Comparison of ENCODE assay signal across 16 cellular contexts in the genomic region with DNA sequence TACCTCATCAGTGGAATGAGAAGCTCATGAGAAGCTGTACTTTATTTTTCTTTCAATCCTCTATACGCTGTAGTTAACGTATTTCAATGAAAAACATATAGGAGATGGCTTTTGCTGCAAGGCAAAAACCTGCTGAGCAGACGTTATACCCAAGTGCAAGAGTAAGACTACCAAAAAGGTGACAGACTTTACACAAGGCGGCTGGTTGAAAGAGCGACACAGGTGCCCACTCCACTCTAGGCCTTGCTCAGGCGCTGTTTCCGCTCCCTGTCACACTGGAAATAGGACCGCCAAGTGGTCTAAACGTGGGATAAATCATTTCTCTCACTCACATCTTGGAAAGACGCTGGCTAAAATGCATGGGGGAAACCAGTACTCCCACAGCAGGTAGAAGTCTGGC. TPM values are rescaled to one million over a fixed set of nuclear protein-coding genes. Genes with fewer than 3 reads are reported as not detected.
DNase-seq lines count a peak whose midpoint lies in the region; ATAC-seq, FAIRE-seq and TF ChIP-seq lines count a peak whose summit lies in the region.
"Had no signal": no experiment of that assay in that cellular context is flagged by ENCODE, and none has a peak within 500 bp of the region (broad histone marks: within the 10 kb centered on the region; RNA-seq: fewer than 3 reads in every experiment).

No MANE protein-coding gene starts in this region.

- H4K20me1 ChIP-seq in BLaER1 treated with 17β-estradiol and CSF1 and Interleukin-3, amounts not matched to agents 10 nM and 100 nM: peaks cover 38 to 78% (median 60%) of the 10 kb centered on the region in 11 experiments; a peak in 17 of 22 replicates

- H3K4me1 ChIP-seq in A549 (peaks cover 34% of the 10 kb centered on the region), psoas muscle (peaks cover 44% of the 10 kb centered on the region)
- peaks cover 81 to 94% (median 89%) of the 10 kb centered on the region in 10 experiments for H3K4me1 ChIP-seq in BLaER1 treated with 17β-estradiol and CSF1 and Interleukin-3, amounts not matched to agents 10 nM and 100 nM

- intact Hi-C loops in activated CD4-positive, alpha-beta memory T cell treated with anti-CD3 and anti-CD28 coated beads for 36 hours (cut with micrococcal nuclease): loop anchor here (2.0 to 10.0 kb wide), 2 partner anchors 23 to 1441 kb away; a partner anchor contains a TSS
- intact Hi-C loops in psoas muscle (cut with DNase I): no loop called here

- no peak for FAIRE-seq in A549 (lab: Jason Lieb, UNC)
- FAIRE-seq: H54, kidney had no signal

- DNase-seq in A549 (ENCODE audit: low read depth in 1 of 2, low spot score in 1 of 2) (no peak), memory B cell (ENCODE audit: low spot score in 2 of 2) (no peak), psoas muscle (no peak), NCI-H2107 treated with DMSO at 0.1 percent for 48 hours (lab: John Stamatoyannopoulos, UW; ENCODE audit: unreplicated experiment) (no peak)
- DNase-seq in activated CD4-positive, alpha-beta memory T cell treated with anti-CD3 and anti-CD28 coated beads for 36 hours: peak; percentile 38
- DNase-seq: adrenal gland; kidney; NCI-H1436 treated with DMSO at 0.1 percent for 48 hours; NCI-H345; right cardiac atrium; SIG-M5; stimulated activated CD4-positive, alpha-beta T cell treated with anti-CD3 and anti-CD28 coated beads, Interleukin-1b, Interleukin-23, amount 100 ng/mL, for 48 hours had no signal

- no peak for TF ChIP-seq POLR2A in A549 (IDR thresholded peaks at IDR 0.05; ENCODE audit: low read length)

- H3K9me3 Mint-ChIP-seq in activated CD4-positive, alpha-beta memory T cell treated with anti-CD3 and anti-CD28 coated beads for 36 hours: no peaks in the 10 kb centered on the region
- H3K9me3 Mint-ChIP-seq in memory B cell: no peaks in the 10 kb centered on the region

- H3K4me2 ChIP-seq in A549: no peak overlapping the region
- peak overlapping the region in 6 of 11 experiments; percentile 9 to 95 (median 88); a peak in 5 of 22 replicates for H3K4me2 ChIP-seq in BLaER1 treated with 17β-estradiol and CSF1 and Interleukin-3, amounts not matched to agents 10 nM and 100 nM

- peaks cover 63% of the 10 kb centered on the region for H3K36me3 Mint-ChIP-seq in activated CD4-positive, alpha-beta memory T cell treated with anti-CD3 and anti-CD28 coated beads for 36 hours
- peaks cover 25% of the 10 kb centered on the region for H3K36me3 Mint-ChIP-seq in memory B cell

- no peaks in the 10 kb centered on the region for H3K27me3 Mint-ChIP-seq in activated CD4-positive, alpha-beta memory T cell treated with anti-CD3 and anti-CD28 coated beads for 36 hours
- H3K27me3 Mint-ChIP-seq in memory B cell: no peaks in the 10 kb centered on the region

- H3K27ac Mint-ChIP-seq in activated CD4-positive, alpha-beta memory T cell treated with anti-CD3 and anti-CD28 coated beads for 36 hours: peak overlapping the region; percentile 98
- H3K27ac Mint-ChIP-seq in memory B cell: peak overlapping the region; percentile 29

- CTCF ChIA-PET in A549 (lab: Yijun Ruan, JAX): interaction anchor here (0.6 to 3.5 kb wide), 3 partner anchors 8 to 135 kb away, joined by 3 to 20 read pairs (median 4); no protein-coding TSS in a partner anchor
- CTCF ChIA-PET in activated CD4-positive, alpha-beta memory T cell treated with anti-CD3 and anti-CD28 coated beads for 36 hours (lab: Charles Lee): interaction anchor here (1.2 to 7.5 kb wide), 5 partner anchors 9 to 110 kb away, joined by 3 to 59 read pairs (median 5); no protein-coding TSS in a partner anchor

- no peak overlapping the region for H3K9ac ChIP-seq in BLaER1 treated with 17β-estradiol and CSF1 and Interleukin-3, amounts not matched to agents 10 nM and 100 nM

- TF ChIP-seq RAD21 in A549 (conservative IDR thresholded peaks at IDR 0.05 in 1 of 2, IDR thresholded peaks at IDR 0.05 in 1 of 2): no peak

- ATAC-seq in A549 (no peak), memory B cell (ENCODE audit: low read depth) (no peak), GM19351 (IDR thresholded peaks at IDR 0.05; ENCODE audit: unreplicated experiment) (no peak), psoas muscle (no peak)
- ATAC-seq: right cardiac atrium had no signal

- H3K4me3 Mint-ChIP-seq in activated CD4-positive, alpha-beta memory T cell treated with anti-CD3 and anti-CD28 coated beads for 36 hours: peak overlapping the region; percentile 86
- no peak overlapping the region for H3K4me3 Mint-ChIP-seq in memory B cell

- no peaks in the 10 kb centered on the region for H3K9me3 ChIP-seq in A549
- no peaks in the 10 kb centered on the region for H3K9me3 ChIP-seq in BLaER1 treated with 17β-estradiol and CSF1 and Interleukin-3, amounts not matched to agents 10 nM and 100 nM (replicated peaks in 1 of 11)
- no peaks in the 10 kb centered on the region for H3K9me3 ChIP-seq in psoas muscle
- H3K9me3 ChIP-seq: adrenal gland, thoracic aorta had no signal

- POLR2A ChIA-PET in A549 (lab: Yijun Ruan, JAX): no interaction called here
- POLR2A ChIA-PET in activated CD4-positive, alpha-beta memory T cell treated with anti-CD3 and anti-CD28 coated beads for 36 hours (lab: Charles Lee): interaction anchor here (1.5 to 7.8 kb wide), 4 partner anchors 9 to 85 kb away, joined by 3 to 229 read pairs (median 7); no protein-coding TSS in a partner anchor

- 85% methylated on average over 10 of the region's 10 CpGs for WGBS in A549 (ENCODE audit: missing lambda C conversion rate)
- WGBS in psoas muscle, 3 donors: 87 to 90% (median 88%) methylated on average over 10 of the region's 10 CpGs

- no peak overlapping the region for H3K4me3 ChIP-seq in A549
- no peak overlapping the region for H3K4me3 ChIP-seq in BLaER1 treated with 17β-estradiol and CSF1 and Interleukin-3, amounts not matched to agents 10 nM and 100 nM
- H3K4me3 ChIP-seq in psoas muscle: no peak overlapping the region
- H3K4me3 ChIP-seq: adrenal gland, thoracic aorta had no signal

- H3K27ac ChIP-seq in A549: no peak overlapping the region
- 0 out of 22 replicates have a peak overlapping the region, but pooled peaks of 2 of the 11 experiments have one; percentile 8 to 95 for H3K27ac ChIP-seq in BLaER1 treated with 17β-estradiol and CSF1 and Interleukin-3, amounts not matched to agents 10 nM and 100 nM
- H3K27ac ChIP-seq in psoas muscle: no peak overlapping the region
- H3K27ac ChIP-seq: adrenal gland, thoracic aorta had no signal

- peaks cover 83% of the 10 kb centered on the region for H3K4me1 Mint-ChIP-seq in activated CD4-positive, alpha-beta memory T cell treated with anti-CD3 and anti-CD28 coated beads for 36 hours (ENCODE audit: low read depth)
- peaks cover 48% of the 10 kb centered on the region for H3K4me1 Mint-ChIP-seq in memory B cell

- peaks cover 27 to 88% (median 64%) of the 10 kb centered on the region in 11 experiments; a peak in 21 of 22 replicates for H3K36me3 ChIP-seq in BLaER1 treated with 17β-estradiol and CSF1 and Interleukin-3, amounts not matched to agents 10 nM and 100 nM
- H3K36me3 ChIP-seq in psoas muscle (ENCODE audit: insufficient read depth in 1 of 2, low read depth in 1 of 2): peaks cover 0 to 3% of the 10 kb centered on the region in 2 donors
- H3K36me3 ChIP-seq: thoracic aorta had no signal

- H3K27me3 ChIP-seq in BLaER1 treated with 17β-estradiol and CSF1 and Interleukin-3, amounts not matched to agents 10 nM and 100 nM: no peaks in the 10 kb centered on the region
- H3K27me3 ChIP-seq in psoas muscle (ENCODE audit: insufficient read depth in 3 of 3, low read length in 2 of 3): no peaks in the 10 kb centered on the region
- H3K27me3 ChIP-seq: adrenal gland had no signal

- no peak for TF ChIP-seq CTCF in A549 (IDR thresholded peaks at IDR 0.05)
- no peak for TF ChIP-seq CTCF in psoas muscle (IDR thresholded peaks at IDR 0.05)

- TF ChIP-seq EP300 in A549 (IDR thresholded peaks at IDR 0.05): no peak

TF ChIP-seq in A549, 52 proteins besides CTCF, POLR2A, EP300 and RAD21:
- no peak for TF ChIP-seq RFX5 (IDR thresholded peaks at IDR 0.05)
- no peak for TF ChIP-seq CHD4 (IDR thresholded peaks at IDR 0.05; ENCODE audit: borderline replicate concordance)
- TF ChIP-seq PHF8 (IDR thresholded peaks at IDR 0.05; ENCODE audit: borderline replicate concordance, low read depth): no peak
- no peak for TF ChIP-seq CBX2 (IDR thresholded peaks at IDR 0.05; ENCODE audit: borderline replicate concordance, low read depth)
- TF ChIP-seq, protein P1, sequence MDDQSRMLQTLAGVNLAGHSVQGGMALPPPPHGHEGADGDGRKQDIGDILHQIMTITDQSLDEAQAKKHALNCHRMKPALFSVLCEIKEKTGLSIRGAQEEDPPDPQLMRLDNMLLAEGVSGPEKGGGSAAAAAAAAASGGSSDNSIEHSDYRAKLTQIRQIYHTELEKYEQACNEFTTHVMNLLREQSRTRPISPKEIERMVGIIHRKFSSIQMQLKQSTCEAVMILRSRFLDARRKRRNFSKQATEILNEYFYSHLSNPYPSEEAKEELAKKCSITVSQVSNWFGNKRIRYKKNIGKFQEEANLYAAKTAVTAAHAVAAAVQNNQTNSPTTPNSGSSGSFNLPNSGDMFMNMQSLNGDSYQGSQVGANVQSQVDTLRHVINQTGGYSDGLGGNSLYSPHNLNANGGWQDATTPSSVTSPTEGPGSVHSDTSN (IDR thresholded peaks at IDR 0.05): no peak
- TF ChIP-seq EHF (CRISPR knock-in tag; IDR thresholded peaks at IDR 0.05): no peak
- peak; percentile 48 for TF ChIP-seq MAFK (IDR thresholded peaks at IDR 0.05; ENCODE audit: partially characterized antibody)

RNA-seq across cellular contexts. Expression of a gene that starts 54.5 kb away (rescaled TPM):
- 133 and 150 TPM in 2 replicates for polyA plus RNA-seq in A549 (2011; rRNA removed)
- 38.6 and 39.4 TPM in 2 replicates for polyA plus RNA-seq in A549 (2012; cell fraction: cytosol; rRNA removed)
- polyA plus RNA-seq in A549 (2012; cell fraction: nucleus; rRNA removed): 30.7 and 45.7 TPM in 2 replicates
- 73.7 to 75.3 TPM (median 74.8 TPM) in 3 replicates for polyA plus RNA-seq in A549 (2017; fragmentation: RNase III; extraction: RNeasy Plus Mini Kit Qiagen cat#74134 plus additional on column Dnase treatment)
- 85.5 and 89.5 TPM in 2 replicates for polyA minus RNA-seq in A549 (2011; rRNA and poly(A)+ RNA removed)
- total RNA-seq in activated CD4-positive, alpha-beta memory T cell treated with anti-CD3 and anti-CD28 coated beads for 36 hours: 100 to 1,000 TPM; 252 to 268 TPM
- 10 to 100 TPM; 53.1 to 76.6 (median 63.0) TPM for total RNA-seq in psoas muscle
- polyA plus RNA-seq in psoas muscle: 10 to 100 TPM; 18.2 to 63.4 (median 24.6) TPM
